ENCODE assay signal across 1 cellular context in the genomic region with DNA sequence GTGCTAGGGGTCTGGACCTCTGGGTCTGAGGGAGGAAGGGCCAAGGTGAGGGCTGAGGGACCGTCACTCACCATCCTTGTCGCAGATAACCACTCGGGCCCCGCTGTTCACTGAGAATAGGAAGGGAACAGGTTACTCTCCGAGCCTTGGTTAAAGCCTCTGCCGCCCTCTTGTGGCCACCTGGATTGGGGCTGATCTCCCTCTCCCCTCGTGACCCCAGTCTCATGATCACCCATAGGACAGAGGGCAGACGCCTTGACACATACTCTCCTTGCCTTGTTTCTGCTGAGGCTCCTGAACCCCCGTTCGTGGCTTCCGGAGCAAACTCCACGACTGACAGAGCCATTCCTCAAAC.
A peak's percentile ranks its signal among the peaks of the same experiment; 100 is the strongest.
TF ChIP-seq lines count a peak whose summit lies in the region.

No MANE protein-coding gene starts in this region.

TF ChIP-seq in A549, 52 proteins besides CTCF, POLR2A, EP300 and RAD21 (continued from another document):
- TF ChIP-seq, protein P1, sequence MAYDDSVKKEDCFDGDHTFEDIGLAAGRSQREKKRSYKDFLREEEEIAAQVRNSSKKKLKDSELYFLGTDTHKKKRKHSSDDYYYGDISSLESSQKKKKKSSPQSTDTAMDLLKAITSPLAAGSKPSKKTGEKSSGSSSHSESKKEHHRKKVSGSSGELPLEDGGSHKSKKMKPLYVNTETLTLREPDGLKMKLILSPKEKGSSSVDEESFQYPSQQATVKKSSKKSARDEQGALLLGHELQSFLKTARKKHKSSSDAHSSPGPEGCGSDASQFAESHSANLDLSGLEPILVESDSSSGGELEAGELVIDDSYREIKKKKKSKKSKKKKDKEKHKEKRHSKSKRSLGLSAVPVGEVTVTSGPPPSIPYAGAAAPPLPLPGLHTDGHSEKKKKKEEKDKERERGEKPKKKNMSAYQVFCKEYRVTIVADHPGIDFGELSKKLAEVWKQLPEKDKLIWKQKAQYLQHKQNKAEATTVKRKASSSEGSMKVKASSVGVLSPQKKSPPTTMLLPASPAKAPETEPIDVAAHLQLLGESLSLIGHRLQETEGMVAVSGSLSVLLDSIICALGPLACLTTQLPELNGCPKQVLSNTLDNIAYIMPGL (CRISPR knock-in tag; IDR thresholded peaks at IDR 0.05; ENCODE audit: borderline replicate concordance): no peak
- no peak for TF ChIP-seq PHF8 (IDR thresholded peaks at IDR 0.05; ENCODE audit: borderline replicate concordance, low read depth)
- TF ChIP-seq MYC (IDR thresholded peaks at IDR 0.05; ENCODE audit: borderline replicate concordance, low read length): peak; percentile 72; the same call in 1 of the 2 replicates
- TF ChIP-seq FOSB (CRISPR knock-in tag; IDR thresholded peaks at IDR 0.05): no peak
- no peak for TF ChIP-seq NR3C1 (IDR thresholded peaks at IDR 0.05)
- no peak for TF ChIP-seq KDM1A (IDR thresholded peaks at IDR 0.05; ENCODE audit: low read depth)
- TF ChIP-seq KDM5A (IDR thresholded peaks at IDR 0.05): 0 out of 2 replicates have a peak, but pooled peaks have one; percentile 44
- peak; percentile 47; the same call in 1 of the 2 replicates for TF ChIP-seq RFX5 (IDR thresholded peaks at IDR 0.05)
- TF ChIP-seq CHD4 (IDR thresholded peaks at IDR 0.05; ENCODE audit: borderline replicate concordance): no peak
- TF ChIP-seq HDAC2 (IDR thresholded peaks at IDR 0.05): no peak
- TF ChIP-seq USF2 (IDR thresholded peaks at IDR 0.05): peak; percentile 93
- no peak for TF ChIP-seq SREBF2 (IDR thresholded peaks at IDR 0.05)
- peak; percentile 66; the same call in 1 of the 2 replicates for TF ChIP-seq ESRRA (IDR thresholded peaks at IDR 0.05; ENCODE audit: borderline replicate concordance, low read length)
- TF ChIP-seq, protein P2, sequence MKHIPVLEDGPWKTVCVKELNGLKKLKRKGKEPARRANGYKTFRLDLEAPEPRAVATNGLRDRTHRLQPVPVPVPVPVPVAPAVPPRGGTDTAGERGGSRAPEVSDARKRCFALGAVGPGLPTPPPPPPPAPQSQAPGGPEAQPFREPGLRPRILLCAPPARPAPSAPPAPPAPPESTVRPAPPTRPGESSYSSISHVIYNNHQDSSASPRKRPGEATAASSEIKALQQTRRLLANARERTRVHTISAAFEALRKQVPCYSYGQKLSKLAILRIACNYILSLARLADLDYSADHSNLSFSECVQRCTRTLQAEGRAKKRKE (CRISPR knock-in tag; IDR thresholded peaks at IDR 0.05; ENCODE audit: low read depth): no peak
- no peak for TF ChIP-seq ZSCAN20 (CRISPR knock-in tag; IDR thresholded peaks at IDR 0.05)
- no peak for TF ChIP-seq HEYL (CRISPR knock-in tag; IDR thresholded peaks at IDR 0.05)
- TF ChIP-seq SMC3 (IDR thresholded peaks at IDR 0.05): peak; percentile 97
